1 cellular context compared by ENCODE assay signal in the genomic region with DNA sequence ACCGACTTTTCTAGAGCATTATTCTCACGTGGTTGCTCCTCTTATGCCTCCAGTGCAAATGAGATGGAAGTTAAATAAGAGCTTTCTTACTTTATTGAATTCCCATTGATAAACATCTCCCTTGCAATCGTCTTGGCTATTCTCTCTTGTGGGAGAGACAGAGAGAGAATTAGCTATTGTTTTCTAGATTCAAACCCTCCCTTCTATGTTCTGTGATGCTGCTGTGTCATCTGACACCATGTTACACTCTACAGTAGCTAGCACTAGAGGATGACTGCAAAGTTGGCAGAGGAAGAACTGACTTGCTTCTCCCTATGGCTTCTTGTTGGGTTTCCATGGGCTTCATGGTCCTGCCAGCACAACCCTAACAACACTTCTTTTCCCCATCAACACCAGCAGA.
TF ChIP-seq lines count a peak whose summit lies in the region.

No MANE protein-coding gene starts in this region.

TF ChIP-seq in H1, 55 proteins besides CTCF, POLR2A, EP300 and RAD21 (continued from another document):
- TF ChIP-seq RXRA (IDR thresholded peaks at IDR 0.05; ENCODE audit: insufficient read depth, low read depth, low read length) (no peak), POLR2AphosphoS5 (IDR thresholded peaks at IDR 0.05; ENCODE audit: low read depth, low read length) (no peak), GABPA (IDR thresholded peaks at IDR 0.05; ENCODE audit: borderline replicate concordance, insufficient read depth, low read length) (no peak), YY1 (IDR thresholded peaks at IDR 0.05; ENCODE audit: low read depth, low read length) (no peak), RFX5 (IDR thresholded peaks at IDR 0.05; ENCODE audit: borderline replicate concordance, low read depth, low read length) (no peak), ATF3 (IDR thresholded peaks at IDR 0.05; ENCODE audit: insufficient read depth, low read depth, low read length) (no peak), CBX8 (IDR thresholded peaks at IDR 0.05; ENCODE audit: borderline replicate concordance, low read depth, low read length) (no peak), ASH2L (IDR thresholded peaks at IDR 0.05; ENCODE audit: low read length) (no peak), RBBP5 (IDR thresholded peaks at IDR 0.05; ENCODE audit: borderline replicate concordance, low read depth, low read length) (no peak), SRF (IDR thresholded peaks at IDR 0.05; ENCODE audit: low read depth, low read length) (no peak), SIRT6 (IDR thresholded peaks at IDR 0.05; ENCODE audit: low read length) (no peak), ZNF274 (IDR thresholded peaks at IDR 0.05; ENCODE audit: borderline replicate concordance, extremely low read depth, low read length) (no peak)
